ENCODE assay signal across 19 cellular contexts in the genomic region with DNA sequence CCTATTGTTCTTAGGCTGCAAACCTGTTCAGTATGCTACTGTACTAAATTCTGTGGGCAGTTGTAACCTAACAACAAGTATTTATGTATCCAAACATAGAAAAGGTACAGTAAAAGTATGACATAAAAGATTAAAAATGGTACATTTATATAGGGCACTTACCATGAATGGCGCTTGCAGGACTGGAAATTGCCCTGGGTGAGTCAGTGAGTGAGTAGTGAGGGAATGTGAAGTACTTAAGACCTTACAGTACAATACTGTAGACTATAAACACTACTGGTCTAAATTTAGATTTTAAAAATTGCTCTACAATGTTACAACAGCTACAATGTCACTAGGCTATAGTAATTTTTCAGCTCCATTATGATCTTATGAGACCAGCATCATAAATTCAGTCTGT.
DNase-seq lines count a peak whose midpoint lies in the region; ATAC-seq and TF ChIP-seq lines count a peak whose summit lies in the region.
"Had no signal": no experiment of that assay in that cellular context is flagged by ENCODE, and none has a peak within 500 bp of the region (broad histone marks: within the 10 kb centered on the region; RNA-seq: fewer than 3 reads in every experiment).

No MANE protein-coding gene starts in this region.

- H3K36me3 ChIP-seq in mucosa of descending colon (ENCODE audit: low read depth) = no peaks in the 10 kb centered on the region
- H3K36me3 ChIP-seq: transverse colon had no signal

- H3K4me3 ChIP-seq in mucosa of descending colon = no peak overlapping the region
- H3K4me3 ChIP-seq: lung, transverse colon had no signal

- peak; percentile 88 for DNase-seq in EH (ENCODE audit: low read depth)
- DNase-seq in M059J (ENCODE audit: low read depth) = peak; percentile 79
- peak; percentile 38 for DNase-seq in dedifferentiated amniotic fluid mesenchymal stem cell (ENCODE audit: extremely low spot score)
- no peak for DNase-seq in mucosa of descending colon
- no peak for DNase-seq in GM19240 (ENCODE audit: insufficient read length, low spot score)
- DNase-seq in occipital lobe (lab: John Stamatoyannopoulos, UW) = no peak
- no peak for DNase-seq in AG08395 (ENCODE audit: low spot score)
- DNase-seq in activated CD4-positive, alpha-beta T cell treated with anti-CD3 and anti-CD28 coated beads for 4 hours = no peak
- DNase-seq: activated T-cell treated with anti-CD3 and anti-CD28 coated beads, Interleukin-2, amount 50 U/mL, for 72 hours; AML-193; COR-L47; erythroblast; NCI-H1417 treated with DMSO at 0.1 percent for 48 hours; OCI-M1; stimulated activated CD4-positive, alpha-beta T cell treated with anti-CD3 and anti-CD28 coated beads, Interleukin-2, amount 100 ng/mL, for 24 hours; transverse colon had no signal

- H3K9me3 ChIP-seq in mucosa of descending colon = no peaks in the 10 kb centered on the region
- H3K9me3 ChIP-seq: transverse colon had no signal

- H3K4me1 ChIP-seq in mucosa of descending colon (ENCODE audit: low read depth) = no peaks in the 10 kb centered on the region
- H3K4me1 ChIP-seq: parathyroid adenoma, transverse colon had no signal

- intact Hi-C loops in mucosa of descending colon (cut with DNase I, micrococcal nuclease) = no loop called here

- no peak for TF ChIP-seq CTCF in mucosa of descending colon (IDR thresholded peaks at IDR 0.05)

- peak; percentile 40 for ATAC-seq in mucosa of descending colon
- ATAC-seq: activated CD4-positive, CD25-positive, alpha-beta regulatory T cell treated with anti-CD3 and anti-CD28 coated beads, Interleukin-2, amount 50 U/mL, for 24 hours; activated T-cell treated with anti-CD3 and anti-CD28 coated beads, Interleukin-2, amount 50 U/mL, for 72 hours had no signal

Comparison
In these comparisons a context has a peak if more than half of its experiments do, and no peak if none do; other contexts are left out.
1. DNase-seq: peak in EH (single experiment), M059J (single experiment) and dedifferentiated amniotic fluid mesenchymal stem cell (single experiment); none in mucosa of descending colon (0 of 3), GM19240 (single experiment), occipital lobe (single experiment), AG08395 (single experiment) and activated CD4-positive, alpha-beta T cell treated with anti-CD3 and anti-CD28 coated beads for 4 hours (0 of 2).